ENCODE assay signal across 19 cellular contexts in the genomic region with DNA sequence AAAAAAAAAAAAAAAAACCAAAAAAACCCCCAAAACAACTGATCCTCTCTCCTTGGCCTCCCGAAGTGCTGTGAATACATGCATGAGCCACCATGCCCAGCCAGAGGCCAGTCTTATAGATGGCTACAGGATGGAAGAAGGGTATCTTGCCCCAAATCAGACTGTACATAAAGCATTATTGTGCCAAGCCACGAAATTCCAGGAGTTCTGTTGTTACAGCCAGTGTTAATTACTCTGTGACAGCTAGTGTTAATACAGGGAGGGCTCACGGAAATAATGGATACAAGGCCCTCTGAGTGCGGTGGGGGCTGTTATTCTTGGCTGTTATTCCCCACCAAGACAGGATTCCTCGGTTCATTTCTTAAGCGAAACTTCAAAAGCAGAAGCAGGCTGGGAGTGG.
"Had no signal": no experiment of that assay in that cellular context is flagged by ENCODE, and none has a peak within 500 bp of the region (broad histone marks: within the 10 kb centered on the region; RNA-seq: fewer than 3 reads in every experiment).

No MANE protein-coding gene starts in this region.

- ATAC-seq: heart right ventricle; natural killer cell treated with Interleukin-12 subunit alpha and Interleukin-12 subunit beta and Interleukin-15 and Interleukin-18, amount 100 ng/mL, for 72 hours; sciatic nerve; stimulated activated effector memory CD8-positive, alpha-beta T cell treated with anti-CD3 and anti-CD28 coated beads, Interleukin-12 subunit alpha, Interleukin-12 subunit beta, amount 100 ng/mL, for 72 hours had no signal

- DNase-seq: colonic mucosa; effector CD8-positive, alpha-beta T cell; erythroblast; esophagus squamous epithelium; foreskin melanocyte; glutamatergic neuron; heart right ventricle; hypothalamus; immature natural killer cell; islet precursor cell; stimulated activated CD4-positive, alpha-beta T cell treated with anti-CD3 and anti-CD28 coated beads, Interleukin-12 subunit alpha, Interleukin-12 subunit beta, amount 100 ng/mL, for 4 hours; stimulated activated CD4-positive, alpha-beta T cell treated with anti-CD3 and anti-CD28 coated beads, Interleukin-2, amount 100 ng/mL, for 24 hours; stimulated activated CD4-positive, alpha-beta T cell treated with anti-CD3 and anti-CD28 coated beads, Interleukin-4, amount 100 ng/mL, for 24 hours; stimulated activated naive CD4-positive, alpha-beta T cell treated with Interleukin-2 at 50 U/mL for 16 hours; stomach; thyroid gland had no signal
